In genomic region chr4:107685740-107686139, GRCh38 we compare ENCODE assay signal across 17 cellular contexts.
"Had no signal": no experiment of that assay in that cellular context is flagged by ENCODE, and none has a peak within 500 bp of the region (broad histone marks: within the 10 kb centered on the region; RNA-seq: fewer than 3 reads in every experiment).

No MANE protein-coding gene starts in this region.

- H3K4me1 ChIP-seq: left ventricle myocardium inferior, lower lobe of right lung, suprapubic skin had no signal

- H3K27ac ChIP-seq: foreskin keratinocyte, hepatocyte, left ventricle myocardium inferior, lower lobe of right lung, suprapubic skin, thyroid gland had no signal

- H3K4me3 ChIP-seq: hepatocyte, left ventricle myocardium inferior, lower lobe of right lung, pancreas, suprapubic skin, thyroid gland had no signal

- H3K9me3 ChIP-seq: left ventricle myocardium inferior, lower lobe of right lung, pancreas, suprapubic skin, thyroid gland had no signal

- H3K27me3 ChIP-seq: foreskin keratinocyte, hepatocyte, pancreas, suprapubic skin, thyroid gland had no signal

- H3K36me3 ChIP-seq: pancreas, thyroid gland had no signal

- H2AFZ ChIP-seq: hepatocyte had no signal

- H3K4me2 ChIP-seq: hepatocyte had no signal

- FAIRE-seq: pancreas, small intestine had no signal

- ATAC-seq: foreskin keratinocyte, lower lobe of right lung, right cardiac atrium had no signal

- DNase-seq: effector memory CD4-positive, alpha-beta T cell; erythroblast; foreskin keratinocyte; head of caudate nucleus; left ventricle myocardium inferior; lower lobe of right lung; mesenchymal stem cell; naive B cell; occipital lobe; pancreas; right cardiac atrium; small intestine; stimulated activated CD4-positive, alpha-beta T cell treated with anti-CD3 and anti-CD28 coated beads, Interleukin-2, amount 100 ng/mL, for 48 hours; stimulated activated naive CD4-positive, alpha-beta T cell treated with Interleukin-2 at 50 U/mL for 16 hours; thyroid gland had no signal
